Comparison of ENCODE assay signal across 8 cellular contexts in genomic region chr11:76918941-76919386, GRCh38. TPM values are rescaled to one million over a fixed set of nuclear protein-coding genes. Genes with fewer than 3 reads are reported as not detected.
DNase-seq lines count a peak whose midpoint lies in the region; ATAC-seq and TF ChIP-seq lines count a peak whose summit lies in the region.

No MANE protein-coding gene starts in this region.

- no peaks in the 10 kb centered on the region for H3K9me3 ChIP-seq in Karpas-422 (ENCODE audit: low read length)
- H3K9me3 ChIP-seq in OCI-LY1 (ENCODE audit: low read length), result no peaks in the 10 kb centered on the region
- no peaks in the 10 kb centered on the region for H3K9me3 ChIP-seq in liver (ENCODE audit: control insufficient read depth in 4 of 4, low read length in 3 of 4)
- H3K9me3 ChIP-seq in transverse colon, result no peaks in the 10 kb centered on the region

- DNase-seq in DMS53 treated with DMSO at 0.1 percent for 48 hours (lab: John Stamatoyannopoulos, UW; ENCODE audit: unreplicated experiment) (peak; percentile 92), Karpas-422 (peak; percentile 73), chondrocyte (ENCODE audit: low spot score) (no peak), transverse colon (peak; percentile 15), cortex of kidney (lab: John Stamatoyannopoulos, UW) (no peak)

- H3K36me3 Mint-ChIP-seq in chondrocyte (ENCODE audit: low read depth), result peaks cover 1% of the 10 kb centered on the region

- H3F3A ChIP-seq in OCI-LY1 (ENCODE audit: insufficient read depth, low read length), result no peaks in the 10 kb centered on the region

- H3K4me1 Mint-ChIP-seq in chondrocyte (ENCODE audit: low read depth), result peaks cover 6% of the 10 kb centered on the region

- H3K9me2 ChIP-seq in Karpas-422 (replicated peaks; ENCODE audit: insufficient read depth, low read length) (no peaks in the 10 kb centered on the region), OCI-LY1 (ENCODE audit: low read depth, low read length) (no peaks in the 10 kb centered on the region)

- H3K36me3 ChIP-seq in Karpas-422 (ENCODE audit: insufficient read depth, low read length) (no peaks in the 10 kb centered on the region), OCI-LY1 (ENCODE audit: insufficient read depth, low read length) (no peaks in the 10 kb centered on the region), liver (ENCODE audit: control insufficient read depth in 4 of 4, insufficient read depth in 3 of 4, low read depth in 1 of 4, low read length in 3 of 4) (no peaks in the 10 kb centered on the region), transverse colon (no peaks in the 10 kb centered on the region)

- H3K27ac Mint-ChIP-seq in chondrocyte (ENCODE audit: unreplicated experiment), result no peak overlapping the region

- H3K27ac ChIP-seq in Karpas-422 (ENCODE audit: low read length) (no peak overlapping the region), OCI-LY1 (ENCODE audit: low read depth, low read length, poor library complexity, severe bottlenecking) (no peak overlapping the region), liver (ENCODE audit: low read depth in 1 of 2, low read length in 2 of 2) (no peak overlapping the region), transverse colon (no peak overlapping the region)

- no peaks in the 10 kb centered on the region; the same call in 1 of the 2 replicates for H3K4me1 ChIP-seq in Karpas-422 (ENCODE audit: low read length)
- H3K4me1 ChIP-seq in OCI-LY1 (ENCODE audit: insufficient read depth, low read length, severe bottlenecking), result peaks cover 3% of the 10 kb centered on the region
- H3K4me1 ChIP-seq in liver (ENCODE audit: control insufficient read depth in 4 of 4, insufficient read depth in 4 of 4, low read length in 3 of 4), result peaks cover 0 to 18% (median 9%) of the 10 kb centered on the region in 4 donors
- H3K4me1 ChIP-seq in transverse colon, result peaks cover 3 to 32% (median 15%) of the 10 kb centered on the region in 4 donors

- H2AFZ ChIP-seq in Karpas-422 (ENCODE audit: low read length) (no peak overlapping the region), OCI-LY1 (ENCODE audit: low read length) (no peak overlapping the region)

- H3K79me2 ChIP-seq in Karpas-422 (ENCODE audit: low read length), result no peaks in the 10 kb centered on the region
- no peaks in the 10 kb centered on the region for H3K79me2 ChIP-seq in OCI-LY1 (ENCODE audit: insufficient read depth, low read length)

- H3K9ac ChIP-seq in Karpas-422 (ENCODE audit: low read length), result no peak overlapping the region
- H3K9ac ChIP-seq in OCI-LY1 (ENCODE audit: low read length), result no peak overlapping the region
- H3K9ac ChIP-seq in liver (ENCODE audit: low read depth in 1 of 2, low read length in 2 of 2), result no peak overlapping the region

- WGBS in liver, result 6% methylated on average over 3 of the region's 3 CpGs
- 11 to 13% methylated on average over 2 to 3 of the region's 3 CpGs for WGBS in transverse colon (ENCODE audit: low coverage in 1 of 2), 2 donors

- H3K4me3 Mint-ChIP-seq in chondrocyte (ENCODE audit: unreplicated experiment), result no peak overlapping the region

- H3K9me3 Mint-ChIP-seq in chondrocyte (ENCODE audit: low read depth), result no peaks in the 10 kb centered on the region

- H3K27me3 ChIP-seq in Karpas-422 (ENCODE audit: low read length), result no peaks in the 10 kb centered on the region
- H3K27me3 ChIP-seq in OCI-LY1 (ENCODE audit: insufficient read depth, low read length), result no peaks in the 10 kb centered on the region
- H3K27me3 ChIP-seq in liver (ENCODE audit: control insufficient read depth in 4 of 4, insufficient read depth in 4 of 4, low read length in 3 of 4), result no peaks in the 10 kb centered on the region
- H3K27me3 ChIP-seq in transverse colon, result no peaks in the 10 kb centered on the region

- H3K27me3 Mint-ChIP-seq in chondrocyte (ENCODE audit: low read depth), result no peaks in the 10 kb centered on the region

- in situ Hi-C loops in transverse colon (cut with MboI; ENCODE audit: low pct_ligation_motif_present in 1 of 4, low pct_unique_long_range_greater_than_20kb in 1 of 4, low sequenced_read_pairs in 3 of 4), result loop anchor here (5.0 to 25.0 kb wide), 4 partner anchors 104 to 207 kb away; no protein-coding TSS in a partner anchor

- ATAC-seq in GM18909 (IDR thresholded peaks at IDR 0.05; ENCODE audit: poor library complexity, unreplicated experiment), result no peak

- TF ChIP-seq POLR2A in transverse colon (IDR thresholded peaks at IDR 0.05), result no peak

- H4K20me1 ChIP-seq in Karpas-422 (ENCODE audit: insufficient read depth, low read depth, low read length) (0 out of 2 replicates have a peak, but pooled peaks cover 8% of the 10 kb centered on the region), OCI-LY1 (ENCODE audit: insufficient read depth, low read length) (no peaks in the 10 kb centered on the region)

- H3K4me3 ChIP-seq in Karpas-422 (ENCODE audit: low read length) (no peak overlapping the region), OCI-LY1 (ENCODE audit: low read depth, low read length, poor library complexity, severe bottlenecking) (no peak overlapping the region), liver (ENCODE audit: low read depth in 1 of 3, low read length in 3 of 3) (no peak overlapping the region), transverse colon (no peak overlapping the region)

- TF ChIP-seq RAD21 in liver (IDR thresholded peaks at IDR 0.05), result peak; percentile 86 to 87

- intact Hi-C loops in transverse colon (cut with DNase I; ENCODE audit: low total_unique reads), result loop anchor here (5.0 to 10.0 kb wide), 2 partner anchors 112 to 184 kb away; no protein-coding TSS in a partner anchor

- TF ChIP-seq CTCF in OCI-LY1 (IDR thresholded peaks at IDR 0.05; ENCODE audit: low read length) (peak; percentile 87), chondrocyte (IDR thresholded peaks at IDR 0.05) (peak; percentile 83), liver (IDR thresholded peaks at IDR 0.05; ENCODE audit: low read depth, low read length, missing input control) (peak; percentile 73), transverse colon (IDR thresholded peaks at IDR 0.05) (peak; percentile 70 to 78 (median 71))

- TF ChIP-seq EP300 in transverse colon (IDR thresholded peaks at IDR 0.05; ENCODE audit: low read depth), result no peak

- H3K4me2 ChIP-seq in Karpas-422 (ENCODE audit: low read depth, low read length, poor library complexity, severe bottlenecking), result no peak overlapping the region
- 0 out of 2 replicates have a peak overlapping the region, but pooled peaks have one; percentile 6 for H3K4me2 ChIP-seq in OCI-LY1 (ENCODE audit: low read length)

TF ChIP-seq in liver, 16 proteins besides CTCF, POLR2A, EP300 and RAD21:
- TF ChIP-seq MAX (IDR thresholded peaks at IDR 0.05) (no peak), NR2F2 (IDR thresholded peaks at IDR 0.05) (no peak), JUND (IDR thresholded peaks at IDR 0.05) (peak in 1 of 2 donors; percentile 0)

RNA-seq across cellular contexts. Expression of gene ACER3, which starts 58.2 kb away (rescaled TPM):
- total RNA-seq in Karpas-422 (2014; rRNA removed; shearing (Covaris generic); ENCODE audit: low replicate concordance), result 2.9 and 10.7 TPM in 2 replicates
- total RNA-seq in chondrocyte (15.8 to 17.9 TPM (median 16.0 TPM) in 3 replicates), liver (1 to 10 TPM; 3.9 to 5.9 TPM), transverse colon (10 to 100 TPM in 3 of 4 donors, 1 to 10 TPM in 1; 8.8 to 72.2 (median 29.4) TPM)
- 1 to 10 TPM; 1.9 to 4.5 TPM for polyA plus RNA-seq in liver

Comparison
In these comparisons a context has a peak if more than half of its experiments do, and no peak if none do; other contexts are left out.
1. DNase-seq: peak in DMS53 treated with DMSO at 0.1 percent for 48 hours (single experiment), Karpas-422 (single experiment) and transverse colon (single experiment); none in chondrocyte (single experiment) and cortex of kidney (single experiment).
2. Peak in every context shown above with its lines, with median percentiles within 50 percentile points of each other: CTCF ChIP-seq.